ENCODE assay signal across 20 cellular contexts in the genomic region with DNA sequence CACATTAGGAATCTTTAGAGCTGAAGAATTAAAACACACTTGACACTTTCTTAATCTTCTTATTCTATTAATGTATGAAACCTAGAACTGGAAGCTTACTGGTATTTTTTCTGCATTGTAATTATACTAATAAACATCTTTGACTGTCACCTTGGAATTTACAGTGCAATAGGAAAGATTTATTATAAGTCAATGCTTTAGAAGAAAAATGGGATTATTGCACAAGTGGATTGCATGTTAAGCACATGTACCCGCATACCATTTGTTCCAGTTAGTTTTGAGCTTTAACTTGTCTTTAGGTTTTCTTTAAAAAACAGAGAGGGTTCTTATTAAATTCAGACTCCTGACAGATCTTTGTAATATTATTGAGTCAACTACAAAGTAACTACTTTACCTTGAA.
DNase-seq lines count a peak whose midpoint lies in the region; ATAC-seq and TF ChIP-seq lines count a peak whose summit lies in the region.
"Had no signal": no experiment of that assay in that cellular context is flagged by ENCODE, and none has a peak within 500 bp of the region (broad histone marks: within the 10 kb centered on the region; RNA-seq: fewer than 3 reads in every experiment).

No MANE protein-coding gene starts in this region.

- TF ChIP-seq EP300 in Ishikawa (IDR thresholded peaks at IDR 0.05; ENCODE audit: borderline replicate concordance): no peak

- no peak overlapping the region for H3K4me3 ChIP-seq in AG10803 (ENCODE audit: low read length)
- H3K4me3 ChIP-seq: A549, BLaER1, GM23338 had no signal

- TF ChIP-seq CTCF in AG10803 (conservative IDR thresholded peaks at IDR 0.05; ENCODE audit: low read length): no peak

- DNase-seq in AG10803 (ENCODE audit: low read depth) (peak; percentile 23), amniotic epithelial cell (ENCODE audit: low read depth) (peak; percentile 55), NCI-H1436 treated with DMSO at 0.1 percent for 48 hours (lab: John Stamatoyannopoulos, UW) (no peak)
- no peak for DNase-seq in activated CD4-positive, alpha-beta T cell treated with anti-CD3 and anti-CD28 coated beads for 48 hours
- no peak for DNase-seq in stimulated activated CD4-positive, alpha-beta T cell treated with anti-CD3 and anti-CD28 coated beads, Interleukin-1b, Interleukin-23, amount 100 ng/mL, for 48 hours
- DNase-seq: 8988T; ACHN; Caco-2; CD4-positive, CD25-positive, alpha-beta regulatory T cell; CD8-positive, alpha-beta T cell; DMS 273 treated with DMSO at 0.1 percent for 48 hours; DMS53; DMS79 treated with DMSO at 0.1 percent for 48 hours; H9 had no signal

- no peak for TF ChIP-seq RAD21 in Ishikawa (IDR thresholded peaks at IDR 0.05; ENCODE audit: low read depth)

- no peak for ATAC-seq in GM21367 (IDR thresholded peaks at IDR 0.05; ENCODE audit: unreplicated experiment)
- ATAC-seq: A549; CD8-positive, alpha-beta T cell; GM23338; HCT116 had no signal

TF ChIP-seq in Ishikawa, 13 proteins besides CTCF, POLR2A, EP300 and RAD21:
- peak; percentile 25; the same call in 1 of the 2 replicates for TF ChIP-seq CEBPB (IDR thresholded peaks at IDR 0.05)
- TF ChIP-seq TAF1 (IDR thresholded peaks at IDR 0.05; ENCODE audit: low read depth): no peak

Comparison
In these comparisons a context has a peak if more than half of its experiments do, and no peak if none do; other contexts are left out.
1. DNase-seq: peak in AG10803 (single experiment) and amniotic epithelial cell (single experiment); none in NCI-H1436 treated with DMSO at 0.1 percent for 48 hours (single experiment), activated CD4-positive, alpha-beta T cell treated with anti-CD3 and anti-CD28 coated beads for 48 hours (single experiment) and stimulated activated CD4-positive, alpha-beta T cell treated with anti-CD3 and anti-CD28 coated beads, Interleukin-1b, Interleukin-23, amount 100 ng/mL, for 48 hours (single experiment).